In genomic region chr19:43806848-43807247, GRCh38 we compare ENCODE assay signal across 28 cellular contexts. TPM values are rescaled to one million over a fixed set of nuclear protein-coding genes. Genes with fewer than 3 reads are reported as not detected.
A peak's percentile ranks its signal among the peaks of the same experiment; 100 is the strongest.
DNase-seq lines count a peak whose midpoint lies in the region; ATAC-seq, FAIRE-seq and TF ChIP-seq lines count a peak whose summit lies in the region.
"Had no signal": no experiment of that assay in that cellular context is flagged by ENCODE, and none has a peak within 500 bp of the region (broad histone marks: within the 10 kb centered on the region; RNA-seq: fewer than 3 reads in every experiment).

No MANE protein-coding gene starts in this region.

- TF ChIP-seq EP300 in A549 (IDR thresholded peaks at IDR 0.05) = no peak
- TF ChIP-seq EP300 in K562 (IDR thresholded peaks at IDR 0.05; ENCODE audit: low read length) = no peak

- TF ChIP-seq RAD21 in A549 (conservative IDR thresholded peaks at IDR 0.05 in 1 of 2, IDR thresholded peaks at IDR 0.05 in 1 of 2) (no peak), K562 (CRISPR knock-in tag; conservative IDR thresholded peaks at IDR 0.05 in 1 of 2, IDR thresholded peaks at IDR 0.05 in 1 of 2) (no peak)

- FAIRE-seq in A549 (lab: Jason Lieb, UNC) = peak; percentile 81
- no peak for FAIRE-seq in K562 (lab: Jason Lieb, UNC)
- peak; percentile 53 for FAIRE-seq in keratinocyte (lab: Jason Lieb, UNC)
- FAIRE-seq: D721Med, GM12891 had no signal

- 38% methylated on average over 5 of the region's 5 CpGs for WGBS in A549 (ENCODE audit: missing lambda C conversion rate)
- 11% methylated on average over 5 of the region's 5 CpGs for WGBS in K562 (ENCODE audit: insufficient coverage, low coverage, missing lambda C conversion rate)

- CTCF ChIA-PET in A549 (lab: Yijun Ruan, JAX) (interaction anchor here (1.1 to 1.7 kb wide), 3 partner anchors 14 to 61 kb away, joined by 3 to 9 read pairs (median 4); no protein-coding TSS in a partner anchor), K562 (lab: Yijun Ruan, JAX; ENCODE audit: low intra/inter-chr PET ratio) (interaction anchor here (0.9 kb wide), 1 partner anchor 40 kb away, joined by 3 read pairs; no protein-coding TSS in a partner anchor)

- H3K9me1 ChIP-seq in K562 (ENCODE audit: control insufficient read depth, insufficient read depth, low read length) (no peaks in the 10 kb centered on the region), keratinocyte (ENCODE audit: control insufficient read depth, extremely low read depth, insufficient read depth, low read length) (no peaks in the 10 kb centered on the region)

- H3K4me1 ChIP-seq in A549 (no peaks in the 10 kb centered on the region), K562 (replicated peaks in 1 of 2; ENCODE audit: control insufficient read depth in 2 of 2, insufficient read depth in 2 of 2, low read length in 2 of 2) (peaks cover 0 to 3% of the 10 kb centered on the region in 2 experiments; a peak in 2 of 5 replicates), keratinocyte (ENCODE audit: control insufficient read depth, extremely low read depth, insufficient read depth, low read length) (peaks cover 7% of the 10 kb centered on the region)
- H3K4me1 ChIP-seq: BLaER1 had no signal

- in situ Hi-C loops in K562 (cut with MboI) = no loop called here

- peak overlapping the region in 1 of 2 donors; percentile 7 for H3K27ac Mint-ChIP-seq in effector memory CD8-positive, alpha-beta T cell
- H3K27ac Mint-ChIP-seq: CD4-positive, CD25-positive, alpha-beta regulatory T cell; GM23338; H9; HFFc6 had no signal

- H3K79me2 ChIP-seq in K562 (ENCODE audit: control insufficient read depth, insufficient read depth, low read length) = no peaks in the 10 kb centered on the region
- no peaks in the 10 kb centered on the region for H3K79me2 ChIP-seq in keratinocyte (ENCODE audit: control insufficient read depth, insufficient read depth, low read length)

- TF ChIP-seq POLR2A in A549 (IDR thresholded peaks at IDR 0.05; ENCODE audit: low read length) = no peak
- TF ChIP-seq POLR2A in K562 (conservative IDR thresholded peaks at IDR 0.05) = no peak

- H3K27me3 ChIP-seq in K562 (ENCODE audit: control insufficient read depth in 2 of 2, insufficient read depth in 2 of 2, low read length in 2 of 2) (no peaks in the 10 kb centered on the region), keratinocyte (ENCODE audit: control insufficient read depth, extremely low read depth, insufficient read depth, low read length) (no peaks in the 10 kb centered on the region)
- H3K27me3 ChIP-seq: BLaER1 had no signal

- H3K27ac ChIP-seq in A549 (no peak overlapping the region), K562 (ENCODE audit: extremely low read depth, low read depth, low read length) (no peak overlapping the region), keratinocyte (ENCODE audit: control insufficient read depth, insufficient read depth, low read length) (no peak overlapping the region)
- H3K27ac ChIP-seq: BLaER1, KMS-11, PC-9, RWPE1 had no signal

- peaks cover 4% of the 10 kb centered on the region; the same call in 1 of the 3 replicates for H3K9me3 ChIP-seq in A549
- H3K9me3 ChIP-seq in K562 (replicated peaks; ENCODE audit: control insufficient read depth, insufficient read depth, low read depth, low read length) = no peaks in the 10 kb centered on the region
- H3K9me3 ChIP-seq in keratinocyte (ENCODE audit: control insufficient read depth, low read depth, low read length) = no peaks in the 10 kb centered on the region
- H3K9me3 ChIP-seq: BLaER1 had no signal

- H3K4me3 Mint-ChIP-seq in effector memory CD8-positive, alpha-beta T cell = no peak overlapping the region
- H3K4me3 Mint-ChIP-seq: CD4-positive, CD25-positive, alpha-beta regulatory T cell; GM23338; H9; HFFc6 had no signal

- no TSS peak for BruUV-seq in K562 (replicated peaks; lab: Mats Ljungman, UMichigan)

- H3K4me3 ChIP-seq in A549 (no peak overlapping the region), K562 (no peak overlapping the region), keratinocyte (ENCODE audit: control insufficient read depth in 2 of 3, extremely low read depth in 1 of 3, insufficient read depth in 2 of 3, low read depth in 1 of 3, low read length in 3 of 3) (no peak overlapping the region)
- H3K4me3 ChIP-seq: BLaER1, GM23338, PC-9 had no signal

- H2AFZ ChIP-seq in K562 (ENCODE audit: low read depth, low read length) (0 out of 2 replicates have a peak overlapping the region, but pooled peaks have one; percentile 15), keratinocyte (ENCODE audit: control insufficient read depth, low read length) (no peak overlapping the region)
- H2AFZ ChIP-seq: GM23338, PC-9 had no signal

- POLR2A ChIA-PET in A549 (lab: Yijun Ruan, JAX) (no interaction called here), K562 (lab: Yijun Ruan, JAX) (interaction anchor here (1.0 kb wide), 1 partner anchor 9 kb away, joined by 3 read pairs; no protein-coding TSS in a partner anchor)

- H4K20me1 ChIP-seq in K562 (replicated peaks; ENCODE audit: control insufficient read depth, insufficient read depth, low read length) = no peaks in the 10 kb centered on the region
- no peaks in the 10 kb centered on the region for H4K20me1 ChIP-seq in keratinocyte (ENCODE audit: control insufficient read depth, extremely low read depth, insufficient read depth, low read length)
- H4K20me1 ChIP-seq: BLaER1 had no signal

- H3K4me1 Mint-ChIP-seq in effector memory CD8-positive, alpha-beta T cell (ENCODE audit: low read depth in 2 of 2) = peaks cover 0 to under 1% of the 10 kb centered on the region in 2 donors
- H3K4me1 Mint-ChIP-seq: GM23338 had no signal

- H3K9ac ChIP-seq in K562 (ENCODE audit: insufficient read depth in 1 of 2, low read depth in 2 of 2, low read length in 2 of 2) (no peak overlapping the region), keratinocyte (ENCODE audit: control insufficient read depth, extremely low read depth, insufficient read depth, low read length) (no peak overlapping the region)
- H3K9ac ChIP-seq: BLaER1, KMS-11 had no signal

- dilution Hi-C loops in keratinocyte (cut with MboI; ENCODE audit: extremely low pct_ligation_motif_present, low sequenced_read_pairs) = no loop called here

- intact Hi-C loops in K562 (cut with micrococcal nuclease) = loop anchor here (5.0 kb wide), 1 partner anchor 140 kb away; no protein-coding TSS in a partner anchor

- no peak overlapping the region for H3K4me2 ChIP-seq in A549
- H3K4me2 ChIP-seq in K562 (ENCODE audit: insufficient read depth, low read length) = no peak overlapping the region
- H3K4me2 ChIP-seq in keratinocyte (ENCODE audit: control insufficient read depth, extremely low read depth, insufficient read depth, low read depth, low read length) = peak overlapping the region; percentile 29
- H3K4me2 ChIP-seq: BLaER1, GM23338, KMS-11, PC-9 had no signal

- H3K36me3 Mint-ChIP-seq in effector memory CD8-positive, alpha-beta T cell (ENCODE audit: insufficient read depth) = no peaks in the 10 kb centered on the region
- H3K36me3 Mint-ChIP-seq: CD4-positive, CD25-positive, alpha-beta regulatory T cell had no signal

- no peaks in the 10 kb centered on the region for H3K36me3 ChIP-seq in K562 (ENCODE audit: control insufficient read depth, insufficient read depth, low read length)
- no peaks in the 10 kb centered on the region for H3K36me3 ChIP-seq in keratinocyte (ENCODE audit: control insufficient read depth in 2 of 2, extremely low read depth in 1 of 2, insufficient read depth in 2 of 2, low read length in 2 of 2)
- H3K36me3 ChIP-seq: BLaER1 had no signal

- ATAC-seq in A549 = no peak
- ATAC-seq in K562 = no peak
- no peak for ATAC-seq in effector memory CD8-positive, alpha-beta T cell (replicated peaks)
- ATAC-seq: GM23338 had no signal

- no peaks in the 10 kb centered on the region for H3K9me3 Mint-ChIP-seq in effector memory CD8-positive, alpha-beta T cell
- H3K9me3 Mint-ChIP-seq: GM23338, H9, HFFc6 had no signal

- TF ChIP-seq CTCF in A549 (IDR thresholded peaks at IDR 0.05) = no peak
- no peak for TF ChIP-seq CTCF in K562 (IDR thresholded peaks at IDR 0.05 in 2 of 3, conservative IDR thresholded peaks at IDR 0.05 in 1 of 3; ENCODE audit: insufficient read depth in 2 of 3, low read depth in 1 of 3, low read length in 3 of 3)
- no peak for TF ChIP-seq CTCF in keratinocyte (optimal IDR thresholded peaks at IDR 0.05 in 1 of 3, IDR thresholded peaks at IDR 0.05 in 1 of 3, conservative IDR thresholded peaks at IDR 0.05 in 1 of 3; ENCODE audit: extremely low read depth in 1 of 3, insufficient read depth in 2 of 3, low read length in 3 of 3)
- TF ChIP-seq CTCF in GM10266 (IDR thresholded peaks at IDR 0.05; ENCODE audit: control insufficient read depth, insufficient read depth, low read depth, missing control alignments) = no peak

- no peak for DNase-seq in A549 (ENCODE audit: low read depth in 1 of 2, low spot score in 1 of 2)
- DNase-seq in HT1080 (ENCODE audit: low read depth) = peak; percentile 61
- no peak for DNase-seq in K562 (ENCODE audit: extremely low read depth in 1 of 4, low spot score in 3 of 4)
- no peak for DNase-seq in keratinocyte (ENCODE audit: low read depth, low spot score)
- DNase-seq in effector memory CD8-positive, alpha-beta T cell = no peak
- no peak for DNase-seq in DMS79 (lab: John Stamatoyannopoulos, UW)
- DNase-seq in GM10266 (ENCODE audit: extremely low spot score) = no peak
- DNase-seq: CD4-positive, CD25-positive, alpha-beta regulatory T cell; GDM1; H9; HFFc6; IMR-90; NCI-H1092; NCI-H1417 treated with DMSO at 0.1 percent for 48 hours; NCI-H187 treated with DMSO at 0.1 percent for 48 hours; NCI-H2171 treated with DMSO at 0.1 percent for 48 hours; NCI-H345; NCI-H524; NK-92 treated with Interleukin-12 subunit alpha and Interleukin-12 subunit beta, amount 100 ng/mL, for 24 hours; PC-9; SHP77 had no signal

- H3K27me3 Mint-ChIP-seq in effector memory CD8-positive, alpha-beta T cell = peaks cover 31 to 35% of the 10 kb centered on the region in 2 donors

RNA-seq across cellular contexts. Expression of gene LYPD5, which starts 4.6 kb away (rescaled TPM):
- 0.12 and 0.16 TPM in 2 replicates for polyA plus RNA-seq in A549 (2011; rRNA removed)
- 0.15 and 0.19 TPM in 2 replicates for polyA plus RNA-seq in A549 (2012; cell fraction: cytosol; rRNA removed)
- 0.28 and 0.33 TPM in 2 replicates for polyA plus RNA-seq in A549 (2012; cell fraction: nucleus; rRNA removed)
- polyA plus RNA-seq in A549 (2017; fragmentation: RNase III; extraction: RNeasy Plus Mini Kit Qiagen cat#74134 plus additional on column Dnase treatment) = 0.09 to 0.22 TPM (median 0.18 TPM) in 3 replicates
- 0.37 and 1.0 TPM in 2 replicates for polyA minus RNA-seq in A549 (2011; rRNA and poly(A)+ RNA removed)
- 0.07 and 0.37 TPM in 2 replicates for total RNA-seq in HT1080 (2014; rRNA removed; shearing (Covaris generic))
- not detected in 2 replicates for polyA plus RNA-seq in HT1080 (2015; cell fraction: cytosol; rRNA removed)
- polyA plus RNA-seq in HT1080 (2015; cell fraction: nucleus; rRNA removed) = not detected in 2 replicates
- 0.42 and 1.1 TPM in 2 replicates for total RNA-seq in K562 (2011; cell fraction: chromatin; rRNA removed; ENCODE audit: low replicate concordance)
- total RNA-seq in K562 (2011; cell fraction: nucleolus; rRNA removed) = 0.26 and 0.50 TPM in 2 replicates
- 0.15 TPM in 1 of 2 replicates, not detected in the other for total RNA-seq in K562 (2011; cell fraction: nucleoplasm; rRNA removed)
- total RNA-seq in K562 (2014; rRNA removed) = 0.20 TPM in 1 of 2 replicates, not detected in the other
- total RNA-seq in K562 (2014; rRNA removed; fragmentation: Illumina TruSeq; extraction: Trizol) = 0.13 TPM in 1 of 2 replicates, not detected in the other
- total RNA-seq in K562 (2015; rRNA removed; fragmentation: Illumina TruSeq; extraction: Trizol) = 0.19 and 0.22 TPM in 2 replicates
- 0.09 and 0.25 TPM in 2 replicates for total RNA-seq in K562 (2021)
- 0.21 and 0.26 TPM in 2 replicates for polyA plus RNA-seq in K562 (2011; rRNA removed)
- 0.16 and 0.39 TPM in 2 replicates for polyA plus RNA-seq in K562 (2011; cell fraction: cytosol; rRNA removed)
- polyA plus RNA-seq in K562 (2011; cell fraction: nucleus; rRNA removed) = 0.14 and 0.47 TPM in 2 replicates
- 0.09 and 0.25 TPM in 2 replicates for polyA plus RNA-seq in K562 (2012)
- polyA plus RNA-seq in K562 (2014; fragmentation: Illumina TruSeq; extraction: Trizol) = 0.06 and 0.24 TPM in 2 replicates
- polyA plus RNA-seq in K562 (2014; fragmentation: Nextera tagmentation; extraction: Ambion mirVana) = under 1 TPM in 1 of 2 experiments, not detected in 1; 0.03 TPM
- polyA plus RNA-seq in K562 (2014; rRNA removed) = 0.11 TPM in 1 of 2 replicates, not detected in the other
- polyA minus RNA-seq in K562 (2011; rRNA and poly(A)+ RNA removed) = 0.21 TPM in 2 replicates
- polyA minus RNA-seq in K562 (2011; cell fraction: cytosol; rRNA and poly(A)+ RNA removed) = not detected in 2 replicates
- polyA minus RNA-seq in K562 (2011; cell fraction: nucleus; rRNA and poly(A)+ RNA removed) = 0.22 and 0.54 TPM in 2 replicates
- 4.0 to 8.8 TPM (median 4.2 TPM) in 3 replicates for polyA plus RNA-seq in keratinocyte
- 46.7 TPM for polyA plus RNA-seq in keratinocyte (2011; ENCODE audit: low read depth)
- 6.1 and 7.7 TPM in 2 replicates for polyA plus RNA-seq in keratinocyte (2011; cell fraction: cytosol; rRNA removed)
- 5.4 and 7.3 TPM in 2 replicates for polyA plus RNA-seq in keratinocyte (2011; cell fraction: nucleus; rRNA removed)
- polyA plus RNA-seq in keratinocyte (2012; ENCODE audit: low replicate concordance) = 7.9 and 75.5 TPM in 2 replicates
- polyA minus RNA-seq in keratinocyte = 8.5 to 29.6 TPM (median 9.0 TPM) in 3 replicates
- 17.5 TPM for polyA minus RNA-seq in keratinocyte (2011; cell fraction: cytosol; rRNA and poly(A)+ RNA removed)
- 7.5 and 15.8 TPM in 2 replicates for polyA minus RNA-seq in keratinocyte (2011; cell fraction: nucleus; rRNA and poly(A)+ RNA removed)
- total RNA-seq: A172; CD4-positive, CD25-positive, alpha-beta regulatory T cell had no signal

RNA-seq across cellular contexts. Expression of gene ZNF283, which starts 20.3 kb away (rescaled TPM):
- polyA plus RNA-seq in A549 (2011; rRNA removed) = 5.1 and 8.9 TPM in 2 replicates
- polyA plus RNA-seq in A549 (2012; cell fraction: cytosol; rRNA removed) = 0.70 and 1.4 TPM in 2 replicates
- 0.72 and 1.3 TPM in 2 replicates for polyA plus RNA-seq in A549 (2012; cell fraction: nucleus; rRNA removed)
- 5.2 to 6.1 TPM (median 5.6 TPM) in 3 replicates for polyA plus RNA-seq in A549 (2017; fragmentation: RNase III; extraction: RNeasy Plus Mini Kit Qiagen cat#74134 plus additional on column Dnase treatment)
- 5.7 and 6.8 TPM in 2 replicates for polyA minus RNA-seq in A549 (2011; rRNA and poly(A)+ RNA removed)
- 4.3 and 6.0 TPM in 2 replicates for total RNA-seq in HT1080 (2014; rRNA removed; shearing (Covaris generic))
- 2.6 and 2.7 TPM in 2 replicates for polyA plus RNA-seq in HT1080 (2015; cell fraction: cytosol; rRNA removed)
- 12.2 and 12.9 TPM in 2 replicates for polyA plus RNA-seq in HT1080 (2015; cell fraction: nucleus; rRNA removed)
- total RNA-seq in K562 (2011; cell fraction: chromatin; rRNA removed; ENCODE audit: low replicate concordance) = 18.2 and 43.1 TPM in 2 replicates
- total RNA-seq in K562 (2011; cell fraction: nucleolus; rRNA removed) = 15.0 and 16.3 TPM in 2 replicates
- 19.9 and 37.9 TPM in 2 replicates for total RNA-seq in K562 (2011; cell fraction: nucleoplasm; rRNA removed)
- 7.9 TPM in 2 replicates for total RNA-seq in K562 (2014; rRNA removed)
- total RNA-seq in K562 (2014; rRNA removed; fragmentation: Illumina TruSeq; extraction: Trizol) = 19.5 and 21.3 TPM in 2 replicates
- 11.3 and 14.0 TPM in 2 replicates for total RNA-seq in K562 (2015; rRNA removed; fragmentation: Illumina TruSeq; extraction: Trizol)
- 10.3 and 10.7 TPM in 2 replicates for total RNA-seq in K562 (2021)
- polyA plus RNA-seq in K562 (2011; rRNA removed) = 7.3 and 9.8 TPM in 2 replicates
- 0.78 and 2.6 TPM in 2 replicates for polyA plus RNA-seq in K562 (2011; cell fraction: cytosol; rRNA removed)
- polyA plus RNA-seq in K562 (2011; cell fraction: nucleus; rRNA removed) = 7.9 and 12.9 TPM in 2 replicates
- 5.7 and 5.8 TPM in 2 replicates for polyA plus RNA-seq in K562 (2012)
- 6.2 and 7.0 TPM in 2 replicates for polyA plus RNA-seq in K562 (2014; fragmentation: Illumina TruSeq; extraction: Trizol)
- 10 to 100 TPM in 1 of 2 experiments, 1 to 10 TPM in 1; 6.0 to 11.1 TPM for polyA plus RNA-seq in K562 (2014; fragmentation: Nextera tagmentation; extraction: Ambion mirVana)
- 7.2 and 9.4 TPM in 2 replicates for polyA plus RNA-seq in K562 (2014; rRNA removed)
- 21.0 and 25.4 TPM in 2 replicates for polyA minus RNA-seq in K562 (2011; rRNA and poly(A)+ RNA removed)
- 4.3 and 6.1 TPM in 2 replicates for polyA minus RNA-seq in K562 (2011; cell fraction: cytosol; rRNA and poly(A)+ RNA removed)
- polyA minus RNA-seq in K562 (2011; cell fraction: nucleus; rRNA and poly(A)+ RNA removed) = 12.8 and 28.8 TPM in 2 replicates
- 3.5 to 7.7 TPM (median 5.7 TPM) in 3 replicates for polyA plus RNA-seq in keratinocyte
- polyA plus RNA-seq in keratinocyte (2011; ENCODE audit: low read depth) = 3.8 TPM
- 2.1 and 2.9 TPM in 2 replicates for polyA plus RNA-seq in keratinocyte (2011; cell fraction: cytosol; rRNA removed)
- 10.7 and 11.8 TPM in 2 replicates for polyA plus RNA-seq in keratinocyte (2011; cell fraction: nucleus; rRNA removed)
- polyA plus RNA-seq in keratinocyte (2012; ENCODE audit: low replicate concordance) = 4.4 and 5.2 TPM in 2 replicates
- 7.8 to 15.1 TPM (median 11.2 TPM) in 3 replicates for polyA minus RNA-seq in keratinocyte
- polyA minus RNA-seq in keratinocyte (2011; cell fraction: cytosol; rRNA and poly(A)+ RNA removed) = 5.4 TPM
- polyA minus RNA-seq in keratinocyte (2011; cell fraction: nucleus; rRNA and poly(A)+ RNA removed) = 12.8 and 21.1 TPM in 2 replicates

RNA-seq across cellular contexts. Expression of gene KCNN4, which starts 26.1 kb away (rescaled TPM):
- 15.7 and 20.7 TPM in 2 replicates for polyA plus RNA-seq in A549 (2011; rRNA removed)
- polyA plus RNA-seq in A549 (2012; cell fraction: cytosol; rRNA removed) = 20.1 and 24.6 TPM in 2 replicates
- 87.0 TPM in 2 replicates for polyA plus RNA-seq in A549 (2012; cell fraction: nucleus; rRNA removed)
- polyA plus RNA-seq in A549 (2017; fragmentation: RNase III; extraction: RNeasy Plus Mini Kit Qiagen cat#74134 plus additional on column Dnase treatment) = 16.9 to 21.0 TPM (median 20.7 TPM) in 3 replicates
- polyA minus RNA-seq in A549 (2011; rRNA and poly(A)+ RNA removed) = 22.6 and 25.6 TPM in 2 replicates
- 108 and 120 TPM in 2 replicates for total RNA-seq in HT1080 (2014; rRNA removed; shearing (Covaris generic))
- 97.7 and 101 TPM in 2 replicates for polyA plus RNA-seq in HT1080 (2015; cell fraction: cytosol; rRNA removed)
- 290 and 312 TPM in 2 replicates for polyA plus RNA-seq in HT1080 (2015; cell fraction: nucleus; rRNA removed)
- total RNA-seq in K562 (2011; cell fraction: chromatin; rRNA removed; ENCODE audit: low replicate concordance) = 29.9 and 77.4 TPM in 2 replicates
- 79.4 and 80.4 TPM in 2 replicates for total RNA-seq in K562 (2011; cell fraction: nucleolus; rRNA removed)
- total RNA-seq in K562 (2011; cell fraction: nucleoplasm; rRNA removed) = 61.0 and 61.7 TPM in 2 replicates
- 31.8 and 32.1 TPM in 2 replicates for total RNA-seq in K562 (2014; rRNA removed)
- total RNA-seq in K562 (2014; rRNA removed; fragmentation: Illumina TruSeq; extraction: Trizol) = 9.2 and 10.7 TPM in 2 replicates
- total RNA-seq in K562 (2015; rRNA removed; fragmentation: Illumina TruSeq; extraction: Trizol) = 18.6 and 19.5 TPM in 2 replicates
- total RNA-seq in K562 (2021) = 26.6 and 28.6 TPM in 2 replicates
- 29.4 and 33.9 TPM in 2 replicates for polyA plus RNA-seq in K562 (2011; rRNA removed)
- 40.2 and 61.3 TPM in 2 replicates for polyA plus RNA-seq in K562 (2011; cell fraction: cytosol; rRNA removed)
- polyA plus RNA-seq in K562 (2011; cell fraction: nucleus; rRNA removed) = 111 and 177 TPM in 2 replicates
- polyA plus RNA-seq in K562 (2012) = 16.4 and 18.7 TPM in 2 replicates
- 22.6 and 25.9 TPM in 2 replicates for polyA plus RNA-seq in K562 (2014; fragmentation: Illumina TruSeq; extraction: Trizol)
- polyA plus RNA-seq in K562 (2014; fragmentation: Nextera tagmentation; extraction: Ambion mirVana) = 1 to 10 TPM in 1 of 2 experiments, under 1 TPM in 1; 0.53 to 2.0 TPM
- polyA plus RNA-seq in K562 (2014; rRNA removed) = 37.6 and 37.7 TPM in 2 replicates
- 18.4 and 22.7 TPM in 2 replicates for polyA minus RNA-seq in K562 (2011; rRNA and poly(A)+ RNA removed)
- 16.1 and 22.7 TPM in 2 replicates for polyA minus RNA-seq in K562 (2011; cell fraction: cytosol; rRNA and poly(A)+ RNA removed)
- polyA minus RNA-seq in K562 (2011; cell fraction: nucleus; rRNA and poly(A)+ RNA removed) = 26.3 and 27.8 TPM in 2 replicates
- 9.8 to 15.5 TPM (median 10.5 TPM) in 3 replicates for polyA plus RNA-seq in keratinocyte
- 2.8 TPM for polyA plus RNA-seq in keratinocyte (2011; ENCODE audit: low read depth)
- polyA plus RNA-seq in keratinocyte (2011; cell fraction: cytosol; rRNA removed) = 3.3 and 4.6 TPM in 2 replicates
- polyA plus RNA-seq in keratinocyte (2011; cell fraction: nucleus; rRNA removed) = 20.7 and 21.0 TPM in 2 replicates
- 5.6 and 14.8 TPM in 2 replicates for polyA plus RNA-seq in keratinocyte (2012; ENCODE audit: low replicate concordance)
- 7.9 to 28.6 TPM (median 10.3 TPM) in 3 replicates for polyA minus RNA-seq in keratinocyte
- 11.3 TPM for polyA minus RNA-seq in keratinocyte (2011; cell fraction: cytosol; rRNA and poly(A)+ RNA removed)
- 11.3 and 11.5 TPM in 2 replicates for polyA minus RNA-seq in keratinocyte (2011; cell fraction: nucleus; rRNA and poly(A)+ RNA removed)

RNA-seq across cellular contexts. Expression of gene SMG9, which starts 52.1 kb away (rescaled TPM):
- polyA plus RNA-seq in A549 (2011; rRNA removed) (14.2 and 24.4 TPM in 2 replicates), A549 (2017; fragmentation: RNase III; extraction: RNeasy Plus Mini Kit Qiagen cat#74134 plus additional on column Dnase treatment) (44.2 to 47.3 TPM (median 46.7 TPM) in 3 replicates), K562 (2011; rRNA removed) (17.7 and 53.5 TPM in 2 replicates), K562 (2014; fragmentation: Illumina TruSeq; extraction: Trizol) (53.6 and 61.0 TPM in 2 replicates), K562 (2014; fragmentation: Nextera tagmentation; extraction: Ambion mirVana) (1 to 10 TPM; 1.7 to 3.9 TPM), K562 (2014; rRNA removed) (46.1 and 49.1 TPM in 2 replicates), keratinocyte (12.1 to 15.6 TPM (median 14.8 TPM) in 3 replicates)
- 21.1 and 23.9 TPM in 2 replicates for polyA plus RNA-seq in A549 (2012; cell fraction: cytosol; rRNA removed)
- 112 and 116 TPM in 2 replicates for polyA plus RNA-seq in A549 (2012; cell fraction: nucleus; rRNA removed)
- 18.3 and 18.5 TPM in 2 replicates for polyA minus RNA-seq in A549 (2011; rRNA and poly(A)+ RNA removed)
- 29.0 and 37.5 TPM in 2 replicates for total RNA-seq in HT1080 (2014; rRNA removed; shearing (Covaris generic))
- 20.1 and 27.5 TPM in 2 replicates for polyA plus RNA-seq in HT1080 (2015; cell fraction: cytosol; rRNA removed)
- polyA plus RNA-seq in HT1080 (2015; cell fraction: nucleus; rRNA removed) = 134 and 137 TPM in 2 replicates
- 85.7 and 122 TPM in 2 replicates for total RNA-seq in K562 (2011; cell fraction: chromatin; rRNA removed; ENCODE audit: low replicate concordance)
- total RNA-seq in K562 (2011; cell fraction: nucleolus; rRNA removed) = 58.7 and 72.8 TPM in 2 replicates
- 73.1 and 75.7 TPM in 2 replicates for total RNA-seq in K562 (2011; cell fraction: nucleoplasm; rRNA removed)
- total RNA-seq in K562 (2014; rRNA removed) (38.6 and 40.2 TPM in 2 replicates), K562 (2014; rRNA removed; fragmentation: Illumina TruSeq; extraction: Trizol) (17.2 and 21.8 TPM in 2 replicates), K562 (2015; rRNA removed; fragmentation: Illumina TruSeq; extraction: Trizol) (39.6 and 40.4 TPM in 2 replicates), K562 (2021) (79.7 and 86.1 TPM in 2 replicates)
- 27.4 and 31.8 TPM in 2 replicates for polyA plus RNA-seq in K562 (2011; cell fraction: cytosol; rRNA removed)
- 122 and 124 TPM in 2 replicates for polyA plus RNA-seq in K562 (2011; cell fraction: nucleus; rRNA removed)
- 34.7 and 52.6 TPM in 2 replicates for polyA plus RNA-seq in K562 (2012)
- 14.1 and 14.6 TPM in 2 replicates for polyA minus RNA-seq in K562 (2011; rRNA and poly(A)+ RNA removed)
- 23.5 and 24.0 TPM in 2 replicates for polyA minus RNA-seq in K562 (2011; cell fraction: cytosol; rRNA and poly(A)+ RNA removed)
- 18.7 and 33.0 TPM in 2 replicates for polyA minus RNA-seq in K562 (2011; cell fraction: nucleus; rRNA and poly(A)+ RNA removed)
- polyA plus RNA-seq in keratinocyte (2011; ENCODE audit: low read depth) = 10.6 TPM
- polyA plus RNA-seq in keratinocyte (2011; cell fraction: cytosol; rRNA removed) = 7.7 and 12.0 TPM in 2 replicates
- 53.4 and 59.6 TPM in 2 replicates for polyA plus RNA-seq in keratinocyte (2011; cell fraction: nucleus; rRNA removed)
- 17.9 and 24.6 TPM in 2 replicates for polyA plus RNA-seq in keratinocyte (2012; ENCODE audit: low replicate concordance)
- polyA minus RNA-seq in keratinocyte = 11.7 to 17.9 TPM (median 12.4 TPM) in 3 replicates
- polyA minus RNA-seq in keratinocyte (2011; cell fraction: cytosol; rRNA and poly(A)+ RNA removed) = 11.9 TPM
- 12.8 and 14.0 TPM in 2 replicates for polyA minus RNA-seq in keratinocyte (2011; cell fraction: nucleus; rRNA and poly(A)+ RNA removed)
